In genomic region chr17:83203472-83204221, GRCh38 we compare ENCODE assay signal across 9 cellular contexts.
DNase-seq lines count a peak whose midpoint lies in the region; ATAC-seq and TF ChIP-seq lines count a peak whose summit lies in the region.
"Had no signal": no experiment of that assay in that cellular context is flagged by ENCODE, and none has a peak within 500 bp of the region (broad histone marks: within the 10 kb centered on the region; RNA-seq: fewer than 3 reads in every experiment).

No MANE protein-coding gene starts in this region.

- H3K9ac ChIP-seq in adipocyte (ENCODE audit: low read length): peak overlapping the region; percentile 63

- H3K36me3 ChIP-seq in adipocyte (ENCODE audit: control insufficient read depth, insufficient read depth, low read length, severe bottlenecking): no peaks in the 10 kb centered on the region
- H3K36me3 ChIP-seq in GM23338 (ENCODE audit: insufficient read depth): no peaks in the 10 kb centered on the region

- H3K27me3 ChIP-seq in HL-60 (ENCODE audit: insufficient read depth, poor library complexity, severe bottlenecking) (no peaks in the 10 kb centered on the region), adipocyte (replicated peaks; ENCODE audit: control insufficient read depth, insufficient read depth, low read length) (no peaks in the 10 kb centered on the region), GM23338 (ENCODE audit: insufficient read depth) (no peaks in the 10 kb centered on the region)

- peaks cover 34% of the 10 kb centered on the region for H3K36me3 Mint-ChIP-seq in GM23338 (ENCODE audit: low read depth)

- H3K4me3 ChIP-seq in HL-60 (replicated peaks; ENCODE audit: insufficient read depth, low read length) (no peak overlapping the region), adipocyte (ENCODE audit: low read length) (no peak overlapping the region), GM23338 (no peak overlapping the region)

- no peaks in the 10 kb centered on the region for H3K4me1 Mint-ChIP-seq in GM23338

- DNase-seq in HL-60 (ENCODE audit: low read depth in 1 of 2, low spot score in 1 of 2): no peak
- DNase-seq in adipocyte (ENCODE audit: low read depth): no peak
- DNase-seq in left lobe of liver (ENCODE audit: low spot score): peak; percentile 49
- peak; percentile 25 for DNase-seq in stimulated activated CD8-positive, alpha-beta memory T cell treated with anti-CD3 and anti-CD28 coated beads, Interleukin-4, amount 100 ng/mL, for 48 hours
- no peak for DNase-seq in inferior parietal cortex (ENCODE audit: extremely low spot score)
- no peak for DNase-seq in GM23338 (ENCODE audit: low spot score)
- DNase-seq: NCI-H146 had no signal

- ATAC-seq in left lobe of liver (no peak), GM23338 (no peak), GM19395 (IDR thresholded peaks at IDR 0.05; ENCODE audit: unreplicated experiment) (no peak), HG03521 (IDR thresholded peaks at IDR 0.05; ENCODE audit: unreplicated experiment) (no peak)

- no peaks in the 10 kb centered on the region for H3K9me3 ChIP-seq in adipocyte (ENCODE audit: control insufficient read depth, low read length)

- no peaks in the 10 kb centered on the region for H3K79me2 ChIP-seq in GM23338 (replicated peaks; ENCODE audit: insufficient read depth)

- H3K27me3 Mint-ChIP-seq in GM23338 (ENCODE audit: insufficient read depth, low read depth, poor library complexity): peaks cover 19% of the 10 kb centered on the region

- H2AFZ ChIP-seq in GM23338: no peak overlapping the region

- H3K4me1 ChIP-seq in adipocyte (ENCODE audit: control insufficient read depth, insufficient read depth, low read length): peaks cover 42% of the 10 kb centered on the region
- no peaks in the 10 kb centered on the region for H3K4me1 ChIP-seq in GM23338 (ENCODE audit: insufficient read depth)

- H3K4me3 Mint-ChIP-seq in GM23338: no peak overlapping the region

- no peak overlapping the region for H3K4me2 ChIP-seq in GM23338

- H3K27ac ChIP-seq in HL-60 (replicated peaks) (peak overlapping the region; percentile 54), GM23338 (ENCODE audit: low read depth) (no peak overlapping the region)

- TF ChIP-seq CTCF in HL-60 (IDR thresholded peaks at IDR 0.05; ENCODE audit: insufficient read depth, low read length) (no peak), GM23338 (conservative IDR thresholded peaks at IDR 0.05; ENCODE audit: low read depth in 2 of 2) (no peak)

- peaks cover 68% of the 10 kb centered on the region for H3K9me3 Mint-ChIP-seq in GM23338

- H3K9me2 ChIP-seq in GM23338 (ENCODE audit: insufficient read depth): no peaks in the 10 kb centered on the region

- no peak overlapping the region for H3K27ac Mint-ChIP-seq in GM23338

- no peaks in the 10 kb centered on the region for H4K20me1 ChIP-seq in GM23338 (replicated peaks; ENCODE audit: insufficient read depth)

- H3F3A ChIP-seq in GM23338 (replicated peaks; ENCODE audit: low read depth): 0 out of 2 replicates have a peak, but pooled peaks cover 2% of the 10 kb centered on the region

TF ChIP-seq in GM23338, 12 proteins besides CTCF, POLR2A, EP300 and RAD21 (continues in another document):
- TF ChIP-seq NANOG (IDR thresholded peaks at IDR 0.05; ENCODE audit: borderline replicate concordance) (no peak), EZH2phosphoT487 (IDR thresholded peaks at IDR 0.05; ENCODE audit: unreplicated experiment) (no peak), CREB1 (CRISPR knock-in tag; IDR thresholded peaks at IDR 0.05; ENCODE audit: low read depth) (no peak), ETS1 (IDR thresholded peaks at IDR 0.05) (no peak), EZH2 (IDR thresholded peaks at IDR 0.05; ENCODE audit: low read depth, unreplicated experiment) (no peak), ZNF331 (CRISPR knock-in tag; IDR thresholded peaks at IDR 0.05; ENCODE audit: low read depth) (no peak), REST (IDR thresholded peaks at IDR 0.05; ENCODE audit: unreplicated experiment) (no peak)

Comparison
In these comparisons a context has a peak if more than half of its experiments do, and no peak if none do; other contexts are left out.
1. DNase-seq: peak in left lobe of liver (single experiment) and stimulated activated CD8-positive, alpha-beta memory T cell treated with anti-CD3 and anti-CD28 coated beads, Interleukin-4, amount 100 ng/mL, for 48 hours (single experiment); none in HL-60 (0 of 2), adipocyte (single experiment), inferior parietal cortex (single experiment) and GM23338 (single experiment).